ENCODE assay signal across 6 cellular contexts in the genomic region with DNA sequence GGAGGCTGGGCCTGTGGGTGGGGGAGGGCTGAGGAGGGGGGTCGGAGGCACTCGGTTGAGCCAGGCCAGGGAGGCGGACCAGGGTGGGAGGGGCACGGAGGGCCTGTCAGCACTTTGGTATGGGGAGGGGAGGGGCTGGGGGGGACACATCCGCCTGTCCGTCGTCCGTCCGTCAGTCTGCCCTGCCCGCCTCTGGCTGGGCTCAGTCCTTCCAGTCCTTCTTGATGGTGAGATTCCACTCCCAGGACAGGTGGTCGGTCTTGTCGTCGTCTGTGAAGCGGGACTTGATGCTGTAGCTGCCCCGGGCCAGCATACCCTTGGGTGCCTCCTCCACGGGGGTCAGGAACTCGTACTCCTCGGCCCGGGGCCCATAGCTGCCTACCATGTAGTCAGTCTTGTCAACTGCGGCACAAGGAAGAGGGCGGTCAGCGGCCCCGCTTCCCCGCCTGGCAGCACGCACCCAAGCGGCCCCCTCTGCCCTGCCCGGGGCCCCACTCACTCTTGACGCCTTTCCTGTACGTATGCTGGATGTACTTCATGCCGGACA. TPM values are rescaled to one million over a fixed set of nuclear protein-coding genes. Genes with fewer than 3 reads are reported as not detected.
DNase-seq lines count a peak whose midpoint lies in the region; ATAC-seq, FAIRE-seq and TF ChIP-seq lines count a peak whose summit lies in the region.

No MANE protein-coding gene starts in this region.

- no peaks in the 10 kb centered on the region for H3K27me3 ChIP-seq in liver (ENCODE audit: control insufficient read depth in 4 of 4, insufficient read depth in 4 of 4, low read length in 3 of 4)

- TF ChIP-seq CTCF in WI38 (IDR thresholded peaks at IDR 0.05; ENCODE audit: low read depth, low read length), result no peak
- TF ChIP-seq CTCF in liver (IDR thresholded peaks at IDR 0.05; ENCODE audit: low read depth, low read length, missing input control), result no peak

- ATAC-seq in HG03139 (IDR thresholded peaks at IDR 0.05; ENCODE audit: unreplicated experiment), result no peak
- ATAC-seq in HG03354 (IDR thresholded peaks at IDR 0.05; ENCODE audit: poor library complexity, severe bottlenecking, unreplicated experiment), result no peak
- no peak for ATAC-seq in GM19023 (IDR thresholded peaks at IDR 0.05; ENCODE audit: unreplicated experiment)

- peak overlapping the region; percentile 73 for H3K4me3 ChIP-seq in WI38 (ENCODE audit: low read depth, low read length)
- no peak overlapping the region for H3K4me3 ChIP-seq in liver (ENCODE audit: low read depth in 1 of 3, low read length in 3 of 3)

- no peak overlapping the region for H3K9ac ChIP-seq in liver (ENCODE audit: low read depth in 1 of 2, low read length in 2 of 2)

- peaks cover 21 to 69% (median 50%) of the 10 kb centered on the region in 4 donors for H3K4me1 ChIP-seq in liver (ENCODE audit: control insufficient read depth in 4 of 4, insufficient read depth in 4 of 4, low read length in 3 of 4)

- no peak for TF ChIP-seq RAD21 in liver (IDR thresholded peaks at IDR 0.05)

- peak; percentile 15; the same call in 1 of the 2 replicates for TF ChIP-seq POLR2A in H54 (IDR thresholded peaks at IDR 0.05; ENCODE audit: low read depth, low read length)

- H3K9me3 ChIP-seq in liver (ENCODE audit: control insufficient read depth in 4 of 4, low read length in 3 of 4), result no peaks in the 10 kb centered on the region

- peak; percentile 77 for DNase-seq in H54 (ENCODE audit: insufficient read length, low spot score)

- peak overlapping the region; percentile 92 to 95 for H3K27ac ChIP-seq in liver (ENCODE audit: low read depth in 1 of 2, low read length in 2 of 2)

- FAIRE-seq in H54 (lab: Jason Lieb, UNC), result no peak

- H3K36me3 ChIP-seq in liver (ENCODE audit: control insufficient read depth in 4 of 4, insufficient read depth in 3 of 4, low read depth in 1 of 4, low read length in 3 of 4), result peaks cover 0 to 6% (median 2%) of the 10 kb centered on the region in 4 donors

- 57% methylated on average over 30 of the region's 30 CpGs for WGBS in liver

TF ChIP-seq in liver, 16 proteins besides CTCF, POLR2A, EP300 and RAD21:
- TF ChIP-seq, protein P1, sequence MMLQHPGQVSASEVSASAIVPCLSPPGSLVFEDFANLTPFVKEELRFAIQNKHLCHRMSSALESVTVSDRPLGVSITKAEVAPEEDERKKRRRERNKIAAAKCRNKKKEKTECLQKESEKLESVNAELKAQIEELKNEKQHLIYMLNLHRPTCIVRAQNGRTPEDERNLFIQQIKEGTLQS (IDR thresholded peaks at IDR 0.05), result no peak
- TF ChIP-seq SP1 (IDR thresholded peaks at IDR 0.05) (no peak), RXRA (IDR thresholded peaks at IDR 0.05) (no peak), FOXA1 (IDR thresholded peaks at IDR 0.05) (no peak), HNF4A (conservative IDR thresholded peaks at IDR 0.05) (no peak), EGR1 (IDR thresholded peaks at IDR 0.05; ENCODE audit: low read depth in 2 of 2) (no peak)
- TF ChIP-seq, protein P2, sequence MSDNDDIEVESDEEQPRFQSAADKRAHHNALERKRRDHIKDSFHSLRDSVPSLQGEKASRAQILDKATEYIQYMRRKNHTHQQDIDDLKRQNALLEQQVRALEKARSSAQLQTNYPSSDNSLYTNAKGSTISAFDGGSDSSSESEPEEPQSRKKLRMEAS (IDR thresholded peaks at IDR 0.05), result no peak

RNA-seq across cellular contexts. Expression of a gene that starts 2.4 kb away (rescaled TPM):
- total RNA-seq in liver, result 10 to 100 TPM; 35.5 to 47.3 TPM
- 100 to 1,000 TPM; 103 to 142 TPM for polyA plus RNA-seq in liver

RNA-seq across cellular contexts. Expression of a gene that starts 8.4 kb away (rescaled TPM):
- total RNA-seq in liver, result 1,000 to 10,000 TPM; 1,086 to 3,361 TPM
- 1,000 to 10,000 TPM in 1 of 2 donors, 100 to 1,000 TPM in 1; 1,000 to 2,066 TPM for polyA plus RNA-seq in liver

RNA-seq across cellular contexts. Expression of a gene that starts 22.6 kb away (rescaled TPM):
- total RNA-seq in liver, result 10 to 100 TPM; 22.6 to 67.4 TPM
- polyA plus RNA-seq in liver, result 10 to 100 TPM in 1 of 2 donors, 1 to 10 TPM in 1; 2.5 to 24.6 TPM

RNA-seq across cellular contexts. Expression of a gene that starts 22.8 kb away (rescaled TPM):
- 10 to 100 TPM; 71.0 to 78.7 TPM for total RNA-seq in liver
- 100 to 1,000 TPM; 160 to 246 TPM for polyA plus RNA-seq in liver

RNA-seq across cellular contexts. Expression of a gene that starts 33.3 kb away (rescaled TPM):
- under 1 TPM; 0.25 to 0.84 TPM for total RNA-seq in liver
- under 1 TPM; 0.15 to 0.92 TPM for polyA plus RNA-seq in liver
